Comparison of ENCODE assay signal across 8 cellular contexts in the genomic region with DNA sequence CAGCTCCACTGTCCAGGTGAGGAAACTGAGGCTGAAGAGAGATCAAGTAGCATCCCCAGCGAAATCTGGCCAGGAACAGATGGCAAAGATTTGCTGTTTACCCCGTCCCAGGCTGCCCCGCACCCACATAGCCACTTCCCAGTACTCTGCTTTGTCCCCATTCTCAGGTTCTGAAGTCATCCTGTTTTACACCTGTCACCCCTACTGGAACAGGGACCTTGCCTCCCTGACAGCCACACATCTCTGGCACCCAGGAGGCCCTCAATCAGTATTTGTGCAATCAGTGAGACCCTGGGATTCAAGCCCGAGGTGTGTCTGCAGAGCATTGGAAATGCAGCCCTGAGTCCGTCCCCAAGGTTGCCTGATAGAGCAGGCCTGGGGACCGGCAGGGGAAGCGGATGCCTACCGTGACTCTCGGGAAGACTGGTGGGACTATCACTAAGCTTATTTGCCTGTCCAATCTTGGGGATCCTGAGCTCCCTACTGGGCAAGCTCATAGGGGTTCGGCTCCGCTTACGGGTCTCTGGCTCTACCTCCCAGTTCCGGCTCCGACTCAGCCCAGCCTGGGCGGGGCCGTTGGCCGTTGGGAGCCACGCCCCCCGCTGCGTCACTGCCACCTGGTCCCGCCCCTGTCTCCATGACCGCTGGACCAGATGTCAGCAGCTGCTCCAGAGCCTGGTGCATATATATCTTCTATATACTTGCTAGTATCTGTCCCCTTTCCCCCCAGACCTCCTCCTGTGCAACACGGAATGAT. TPM values are rescaled to one million over a fixed set of nuclear protein-coding genes. Genes with fewer than 3 reads are reported as not detected.
DNase-seq lines count a peak whose midpoint lies in the region; ATAC-seq and TF ChIP-seq lines count a peak whose summit lies in the region.

No MANE protein-coding gene starts in this region.

- no peaks in the 10 kb centered on the region for H3K27me3 Mint-ChIP-seq in neural crest cell (ENCODE audit: low read depth)

- H3K27ac Mint-ChIP-seq in neural crest cell (ENCODE audit: unreplicated experiment) = peak overlapping the region; percentile 27

- H3K9me3 Mint-ChIP-seq in neural crest cell = no peaks in the 10 kb centered on the region

- no peaks in the 10 kb centered on the region for H3K27me3 ChIP-seq in stomach smooth muscle (ENCODE audit: control insufficient read depth in 1 of 2, insufficient read depth in 2 of 2, low read length in 2 of 2)

- H3K36me3 ChIP-seq in stomach smooth muscle (ENCODE audit: control insufficient read depth in 2 of 2, insufficient read depth in 2 of 2, low read length in 2 of 2) = peaks cover 0 to under 1% of the 10 kb centered on the region in 2 donors

- no peak overlapping the region for H3K27ac ChIP-seq in stomach smooth muscle (ENCODE audit: low read length)

- H3K4me1 Mint-ChIP-seq in neural crest cell = peaks cover 13% of the 10 kb centered on the region

- peak overlapping the region; percentile 60 to 69 for H3K9ac ChIP-seq in stomach smooth muscle (ENCODE audit: low read length in 2 of 2)

- ATAC-seq in GM19035 (IDR thresholded peaks at IDR 0.05; ENCODE audit: unreplicated experiment) (peak; percentile 62), HG03439 (IDR thresholded peaks at IDR 0.05; ENCODE audit: unreplicated experiment) (peak; percentile 53)

- peaks cover 2% of the 10 kb centered on the region for H3K36me3 Mint-ChIP-seq in neural crest cell (ENCODE audit: low read depth)

- no peaks in the 10 kb centered on the region for H3K9me3 ChIP-seq in stomach smooth muscle (ENCODE audit: control insufficient read depth in 2 of 2, low read length in 2 of 2)

- H3K4me1 ChIP-seq in stomach smooth muscle (ENCODE audit: control insufficient read depth, insufficient read depth, low read length) = peaks cover 33% of the 10 kb centered on the region

- H3K4me3 ChIP-seq in AG09309 (ENCODE audit: control insufficient read depth, low read depth, low read length) (peak overlapping the region; percentile 52), stomach smooth muscle (ENCODE audit: low read length in 2 of 2) (peak overlapping the region; percentile 70 to 81)

- TF ChIP-seq CTCF in AG09309 (IDR thresholded peaks at IDR 0.05; ENCODE audit: control insufficient read depth, insufficient read depth, low read depth, low read length, missing control alignments) (no peak), neural crest cell (conservative IDR thresholded peaks at IDR 0.05) (no peak)

- H3K4me3 Mint-ChIP-seq in neural crest cell = peak overlapping the region; percentile 86

- no peak for DNase-seq in AG09309 (ENCODE audit: low read depth)
- peak; percentile 45 to 55 for DNase-seq in SHP77 (lab: John Stamatoyannopoulos, UW)
- peak; percentile 49 for DNase-seq in activated gamma-delta T cell treated with anti-CD3 and anti-CD28 coated beads, Interleukin-2, amount 50 U/mL, for 16 hours (ENCODE audit: low read depth)
- DNase-seq in foreskin melanocyte = peak; percentile 54
- DNase-seq in neural crest cell (ENCODE audit: low read depth, low spot score) = peak; percentile 69

RNA-seq across cellular contexts. Expression of a gene that starts 17.5 kb away (rescaled TPM):
- total RNA-seq in neural crest cell = 65.4 and 67.9 TPM in 2 replicates

RNA-seq across cellular contexts. Expression of a gene that starts 22.1 kb away (rescaled TPM):
- total RNA-seq in neural crest cell = 39.8 and 42.6 TPM in 2 replicates

RNA-seq across cellular contexts. Expression of a gene that starts 56.6 kb away (rescaled TPM):
- 5.7 and 6.4 TPM in 2 replicates for total RNA-seq in neural crest cell
